ENCODE assay signal across 1 cellular context in the genomic region with DNA sequence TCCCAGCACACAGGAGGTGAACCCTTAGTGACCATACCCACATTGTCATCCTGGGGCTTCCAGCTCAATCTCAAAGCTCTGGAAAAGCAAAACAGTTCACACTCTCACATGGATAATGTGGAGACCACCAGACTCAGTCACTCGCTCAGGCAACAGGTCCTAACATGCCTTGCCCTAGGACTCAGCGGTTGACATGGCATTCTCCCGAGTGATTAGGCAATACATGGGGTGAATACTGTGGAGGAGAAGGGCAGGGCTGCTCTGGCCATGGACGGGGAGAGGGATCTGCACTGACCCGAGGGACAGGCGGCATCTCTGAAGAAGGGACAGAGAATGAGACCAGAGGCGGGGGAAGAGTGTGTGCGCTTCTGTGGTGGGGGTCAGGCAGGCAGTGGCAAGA.
TF ChIP-seq lines count a peak whose summit lies in the region.

No MANE protein-coding gene starts in this region.

TF ChIP-seq in H1, 55 proteins besides CTCF, POLR2A, EP300 and RAD21:
- no peak for TF ChIP-seq ZNF274 (IDR thresholded peaks at IDR 0.05; ENCODE audit: borderline replicate concordance, extremely low read depth, low read length)
- TF ChIP-seq CEBPB (IDR thresholded peaks at IDR 0.05; ENCODE audit: low read depth, low read length): 0 out of 2 replicates have a peak, but pooled peaks have one; percentile 36
- no peak for TF ChIP-seq ASH2L (IDR thresholded peaks at IDR 0.05; ENCODE audit: low read length)
